ENCODE assay signal across 17 cellular contexts in genomic region chr21:39568380-39568779, GRCh38. TPM values are rescaled to one million over a fixed set of nuclear protein-coding genes. Genes with fewer than 3 reads are reported as not detected.
A peak's percentile ranks its signal among the peaks of the same experiment; 100 is the strongest.
DNase-seq lines count a peak whose midpoint lies in the region; TF ChIP-seq lines count a peak whose summit lies in the region.
"Had no signal": no experiment of that assay in that cellular context is flagged by ENCODE, and none has a peak within 500 bp of the region (broad histone marks: within the 10 kb centered on the region; RNA-seq: fewer than 3 reads in every experiment).

No MANE protein-coding gene starts in this region.

- no peak overlapping the region for H3K9ac ChIP-seq in H9 (ENCODE audit: extremely low read depth, insufficient read length, low read length)

- H2AK5ac ChIP-seq in H9 (ENCODE audit: insufficient read length, low read length) = no peak overlapping the region

- H3K23ac ChIP-seq in H9 (ENCODE audit: insufficient read length, low read depth, low read length) = no peak overlapping the region

- no peaks in the 10 kb centered on the region for H3K27me3 ChIP-seq in H9 (ENCODE audit: insufficient read depth, low read length)

- H2BK12ac ChIP-seq in H9 (ENCODE audit: insufficient read length, low read depth, low read length) = no peak overlapping the region

- H2BK15ac ChIP-seq in H9 (ENCODE audit: low read depth, low read length) = no peak overlapping the region

- H4K5ac ChIP-seq in H9 (ENCODE audit: insufficient read length, low read depth, low read length) = no peak overlapping the region

- no peak overlapping the region for H3K56ac ChIP-seq in H9 (ENCODE audit: insufficient read length, low read depth, low read length)

- no peak overlapping the region for H3K4me2 ChIP-seq in H9 (ENCODE audit: insufficient read depth, insufficient read length, low read length)

- no peaks in the 10 kb centered on the region for H3K27me3 Mint-ChIP-seq in H9 (ENCODE audit: low read depth)
- H3K27me3 Mint-ChIP-seq in activated CD4-positive, alpha-beta memory T cell treated with anti-CD3 and anti-CD28 coated beads, Interleukin-2, amount 10 ng/mL, durations not matched to agents 7 days and 5 days = no peaks in the 10 kb centered on the region

- no peaks in the 10 kb centered on the region for H3K79me2 ChIP-seq in H9 (ENCODE audit: insufficient read depth, low read length)

- no peak overlapping the region for H4K91ac ChIP-seq in H9 (ENCODE audit: insufficient read length, low read depth, low read length)

- no peaks in the 10 kb centered on the region for H3K23me2 ChIP-seq in H9 (ENCODE audit: insufficient read length, low read depth, low read length, poor library complexity, severe bottlenecking)

- no peak overlapping the region for H2BK20ac ChIP-seq in H9 (ENCODE audit: low read depth, low read length, poor library complexity, severe bottlenecking)

- H3K4me1 ChIP-seq in H9 (ENCODE audit: insufficient read depth, low read length) = peaks cover 3% of the 10 kb centered on the region; the same call in 1 of the 2 replicates

- no peak overlapping the region for H2BK120ac ChIP-seq in H9 (ENCODE audit: low read depth, low read length, poor library complexity, severe bottlenecking)

- no peaks in the 10 kb centered on the region for H3K79me1 ChIP-seq in H9 (ENCODE audit: insufficient read depth, low read depth, low read length, poor library complexity, severe bottlenecking)

- no CpG with 5 or more reads among the region's 7 CpGs for WGBS in H9 (ENCODE audit: extremely low coverage, insufficient read length, low lambda C conversion rate)

- H2AFZ ChIP-seq in H9 (ENCODE audit: low read length) = no peak overlapping the region

- no peak overlapping the region for H3K27ac Mint-ChIP-seq in H9
- no peak overlapping the region for H3K27ac Mint-ChIP-seq in activated CD4-positive, alpha-beta memory T cell treated with anti-CD3 and anti-CD28 coated beads, Interleukin-2, amount 10 ng/mL, durations not matched to agents 7 days and 5 days
- H3K27ac Mint-ChIP-seq: B cell; CD8-positive, alpha-beta T cell; HFFc6 had no signal

- no peak overlapping the region for H4K8ac ChIP-seq in H9 (replicated peaks; ENCODE audit: insufficient read length, low read depth, low read length)

- 0 out of 7 replicates have a peak, but pooled peaks cover 0 to 3% (median 0%) of the 10 kb centered on the region in 3 experiments for H3K36me3 Mint-ChIP-seq in H9 (ENCODE audit: insufficient read depth in 1 of 3, low read depth in 3 of 3)
- no peaks in the 10 kb centered on the region for H3K36me3 Mint-ChIP-seq in activated CD4-positive, alpha-beta memory T cell treated with anti-CD3 and anti-CD28 coated beads, Interleukin-2, amount 10 ng/mL, durations not matched to agents 7 days and 5 days (ENCODE audit: low read depth)
- H3K36me3 Mint-ChIP-seq: CD8-positive, alpha-beta T cell had no signal

- H3K4ac ChIP-seq in H9 (ENCODE audit: low read depth, low read length) = no peak overlapping the region

- peak; percentile 10 for DNase-seq in NCI-H2171 treated with DMSO at 0.1 percent for 48 hours (lab: John Stamatoyannopoulos, UW)
- DNase-seq in NCI-H2171 (lab: John Stamatoyannopoulos, UW) = no peak
- DNase-seq in H9 = peak; percentile 36
- DNase-seq in SW480 (ENCODE audit: low spot score) = peak; percentile 53
- DNase-seq in activated CD4-positive, alpha-beta memory T cell treated with anti-CD3 and anti-CD28 coated beads, Interleukin-2, amount 10 ng/mL, durations not matched to agents 7 days and 5 days = no peak
- no peak for DNase-seq in C1 segment of cervical spinal cord (lab: John Stamatoyannopoulos, UW)
- no peak for DNase-seq in NCI-H2196 treated with DMSO at 0.1 percent for 48 hours (lab: John Stamatoyannopoulos, UW; ENCODE audit: unreplicated experiment)
- DNase-seq: CD8-positive, alpha-beta T cell; GDM1; GOT3; HFFc6; MV-4-11; NCI-H1436 treated with DMSO at 0.1 percent for 48 hours; NCI-H446; T-helper 2 cell had no signal

- no peak overlapping the region for H3K4me3 Mint-ChIP-seq in H9
- H3K4me3 Mint-ChIP-seq in activated CD4-positive, alpha-beta memory T cell treated with anti-CD3 and anti-CD28 coated beads, Interleukin-2, amount 10 ng/mL, durations not matched to agents 7 days and 5 days = no peak overlapping the region
- H3K4me3 Mint-ChIP-seq: B cell; CD8-positive, alpha-beta T cell; HFFc6 had no signal

- no peak overlapping the region for H3K14ac ChIP-seq in H9 (ENCODE audit: insufficient read depth, low read length)

- no peak overlapping the region for H3K27ac ChIP-seq in H9 (ENCODE audit: insufficient read length, low read depth, low read length)
- H3K27ac ChIP-seq: HL-60 had no signal

- TF ChIP-seq CTCF in H9 (conservative IDR thresholded peaks at IDR 0.05) = no peak

- no peaks in the 10 kb centered on the region for H3K9me3 Mint-ChIP-seq in H9
- no peaks in the 10 kb centered on the region for H3K9me3 Mint-ChIP-seq in activated CD4-positive, alpha-beta memory T cell treated with anti-CD3 and anti-CD28 coated beads, Interleukin-2, amount 10 ng/mL, durations not matched to agents 7 days and 5 days
- H3K9me3 Mint-ChIP-seq: CD8-positive, alpha-beta T cell; HFFc6 had no signal

- no peaks in the 10 kb centered on the region for H4K20me1 ChIP-seq in H9 (ENCODE audit: control insufficient read depth, insufficient read depth, insufficient read length)

- peaks cover 0 to 3% of the 10 kb centered on the region in 2 experiments; a peak in 1 of 4 replicates for H3K4me1 Mint-ChIP-seq in H9
- H3K4me1 Mint-ChIP-seq in activated CD4-positive, alpha-beta memory T cell treated with anti-CD3 and anti-CD28 coated beads, Interleukin-2, amount 10 ng/mL, durations not matched to agents 7 days and 5 days = no peaks in the 10 kb centered on the region
- H3K4me1 Mint-ChIP-seq: B cell had no signal

- POLR2A ChIA-PET in activated CD4-positive, alpha-beta memory T cell treated with anti-CD3 and anti-CD28 coated beads, Interleukin-2, amount 10 ng/mL, durations not matched to agents 7 days and 5 days (lab: Charles Lee) = no interaction called here

- H3K9me3 ChIP-seq in H9 (ENCODE audit: control insufficient read depth, low read depth, low read length) = no peaks in the 10 kb centered on the region

- H2BK5ac ChIP-seq in H9 (ENCODE audit: insufficient read length, low read length) = no peak overlapping the region

- H3T11ph ChIP-seq in H9 (ENCODE audit: low read length) = no peak overlapping the region

- CTCF ChIA-PET in activated CD4-positive, alpha-beta memory T cell treated with anti-CD3 and anti-CD28 coated beads, Interleukin-2, amount 10 ng/mL, durations not matched to agents 7 days and 5 days (lab: Charles Lee) = no interaction called here

- H3K18ac ChIP-seq in H9 (ENCODE audit: insufficient read length, low read depth, low read length) = peak overlapping the region; percentile 40

RNA-seq across cellular contexts. Expression of gene B3GALT5, which starts 44.4 kb away (rescaled TPM):
- total RNA-seq in H9 (2021) = 24.2 and 24.7 TPM in 2 replicates
- not detected for total RNA-seq in activated CD4-positive, alpha-beta memory T cell treated with anti-CD3 and anti-CD28 coated beads, Interleukin-2, amount 10 ng/mL, durations not matched to agents 7 days and 5 days
- total RNA-seq: B cell; CD8-positive, alpha-beta T cell had no signal

Comparison
In these comparisons a context has a peak if more than half of its experiments do, and no peak if none do; other contexts are left out.
1. DNase-seq: peak in NCI-H2171 treated with DMSO at 0.1 percent for 48 hours (single experiment), H9 (single experiment) and SW480 (single experiment); none in NCI-H2171 (single experiment), activated CD4-positive, alpha-beta memory T cell treated with anti-CD3 and anti-CD28 coated beads, Interleukin-2, amount 10 ng/mL, durations not matched to agents 7 days and 5 days (single experiment), C1 segment of cervical spinal cord (0 of 14) and NCI-H2196 treated with DMSO at 0.1 percent for 48 hours (single experiment).
2. RNA of gene B3GALT5, which starts 44.4 kb away (total RNA-seq): 24.2 to 24.7 TPM in H9; not detected in activated CD4-positive, alpha-beta memory T cell treated with anti-CD3 and anti-CD28 coated beads, Interleukin-2, amount 10 ng/mL, durations not matched to agents 7 days and 5 days; every median in the first group is over 10 times any median in the second.